ENCODE assay signal across 10 cellular contexts in the genomic region with DNA sequence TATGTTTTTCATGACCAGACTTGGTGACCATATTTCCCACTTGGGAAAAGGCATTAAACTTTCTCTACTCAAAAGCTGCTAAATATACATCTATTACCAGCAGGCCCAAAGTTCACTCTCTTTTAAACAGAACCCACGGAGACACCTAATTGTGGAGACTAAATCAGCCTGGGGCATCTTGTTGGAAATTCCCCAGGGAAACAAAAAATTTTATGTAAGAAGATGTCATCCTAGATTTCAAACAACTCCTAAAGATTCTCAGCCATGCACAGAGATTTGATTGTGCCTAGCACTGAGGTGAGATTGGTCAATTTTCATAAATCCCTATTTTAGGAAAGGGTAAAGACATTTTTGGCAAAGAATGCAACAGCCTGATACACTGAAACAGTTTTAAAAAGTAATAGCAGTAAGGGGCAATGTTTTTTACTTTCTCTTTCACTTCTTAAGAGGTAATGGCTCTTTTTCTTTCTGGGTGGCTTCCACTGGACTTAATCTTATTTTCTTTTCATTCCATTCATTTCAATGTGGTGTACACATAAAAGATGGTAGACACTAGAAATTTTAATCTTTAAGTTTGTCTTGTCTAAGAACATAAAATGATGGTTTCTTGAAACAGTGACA. TPM values are rescaled to one million over a fixed set of nuclear protein-coding genes. Genes with fewer than 3 reads are reported as not detected.
DNase-seq lines count a peak whose midpoint lies in the region; ATAC-seq and TF ChIP-seq lines count a peak whose summit lies in the region.
"Had no signal": no experiment of that assay in that cellular context is flagged by ENCODE, and none has a peak within 500 bp of the region (broad histone marks: within the 10 kb centered on the region; RNA-seq: fewer than 3 reads in every experiment).

No MANE protein-coding gene starts in this region.

- TF ChIP-seq CTCF in glutamatergic neuron (IDR thresholded peaks at IDR 0.05; ENCODE audit: partially characterized antibody, unreplicated experiment) (no peak), foreskin fibroblast (IDR thresholded peaks at IDR 0.05; ENCODE audit: low read depth, low read length) (no peak)

- peaks cover 10% of the 10 kb centered on the region for H3K4me1 ChIP-seq in CD4-positive, alpha-beta memory T cell (ENCODE audit: insufficient read depth, low read length)
- peaks cover 0 to 5% of the 10 kb centered on the region in 2 donors for H3K4me1 ChIP-seq in duodenal mucosa (ENCODE audit: control insufficient read depth in 1 of 2, insufficient read depth in 2 of 2, low read length in 2 of 2)

- H3K27me3 Mint-ChIP-seq in CD4-positive, alpha-beta memory T cell: peaks cover 0 to 1% of the 10 kb centered on the region in 2 donors
- H3K27me3 Mint-ChIP-seq in glutamatergic neuron (ENCODE audit: unreplicated experiment): no peaks in the 10 kb centered on the region

- H3K9me3 ChIP-seq in CD4-positive, alpha-beta memory T cell (ENCODE audit: control insufficient read depth in 1 of 2, low read length in 2 of 2): no peaks in the 10 kb centered on the region
- H3K9me3 ChIP-seq in duodenal mucosa (ENCODE audit: control insufficient read depth in 1 of 2, low read length in 2 of 2): no peaks in the 10 kb centered on the region

- intact Hi-C loops in CD4-positive, alpha-beta memory T cell (cut with micrococcal nuclease): no loop called here
- intact Hi-C loops in cardiac septum (cut with DNase I): no loop called here

- peak in 2 of 5 donors; percentile 6 to 7 for DNase-seq in CD4-positive, alpha-beta memory T cell
- no peak for DNase-seq in glutamatergic neuron
- no peak for DNase-seq in RPMI8226
- DNase-seq in foreskin fibroblast: no peak
- DNase-seq in cardiac septum (ENCODE audit: low spot score): no peak
- DNase-seq: caudate nucleus had no signal

- ATAC-seq in GM19372 (IDR thresholded peaks at IDR 0.05; ENCODE audit: low read depth, unreplicated experiment) (peak; percentile 51), HG03378 (IDR thresholded peaks at IDR 0.05; ENCODE audit: unreplicated experiment) (peak; percentile 60)

- peaks cover 7 to 15% (median 10%) of the 10 kb centered on the region in 4 donors for H3K4me1 Mint-ChIP-seq in CD4-positive, alpha-beta memory T cell
- H3K4me1 Mint-ChIP-seq in glutamatergic neuron (ENCODE audit: low read depth, unreplicated experiment): no peaks in the 10 kb centered on the region

- POLR2A ChIA-PET in CD4-positive, alpha-beta memory T cell (lab: Charles Lee; ENCODE audit: partially characterized antibody): no interaction called here

- H3K27ac ChIP-seq in CD4-positive, alpha-beta memory T cell (ENCODE audit: low read depth, low read length): no peak overlapping the region
- H3K27ac ChIP-seq in duodenal mucosa (ENCODE audit: low read depth, low read length): no peak overlapping the region
- H3K27ac ChIP-seq: VCaP had no signal

- H3K27ac Mint-ChIP-seq in CD4-positive, alpha-beta memory T cell: peak overlapping the region in 6 of 7 donors; percentile 8 to 87 (median 80)
- no peak overlapping the region for H3K27ac Mint-ChIP-seq in glutamatergic neuron (ENCODE audit: unreplicated experiment)

- H3K4me3 ChIP-seq in CD4-positive, alpha-beta memory T cell (ENCODE audit: low read length in 2 of 2): peak overlapping the region in 1 of 2 donors; percentile 15
- H3K4me3 ChIP-seq in duodenal mucosa (ENCODE audit: low read depth in 1 of 2, low read length in 2 of 2): peak overlapping the region; percentile 23
- no peak overlapping the region for H3K4me3 ChIP-seq in foreskin fibroblast (ENCODE audit: low read depth in 1 of 2, low read length in 2 of 2)

- H3K9me3 Mint-ChIP-seq in CD4-positive, alpha-beta memory T cell: no peaks in the 10 kb centered on the region
- no peaks in the 10 kb centered on the region for H3K9me3 Mint-ChIP-seq in glutamatergic neuron (ENCODE audit: unreplicated experiment)

- H3K36me3 Mint-ChIP-seq in CD4-positive, alpha-beta memory T cell: no peaks in the 10 kb centered on the region
- no peaks in the 10 kb centered on the region for H3K36me3 Mint-ChIP-seq in glutamatergic neuron (ENCODE audit: unreplicated experiment)

- CTCF ChIA-PET in CD4-positive, alpha-beta memory T cell (lab: Charles Lee; ENCODE audit: partially characterized antibody): interaction anchor here (1.0 kb wide), 1 partner anchor 1182 kb away, joined by 3 read pairs; no protein-coding TSS in a partner anchor

- peak overlapping the region; percentile 79 to 93 (median 86) for H3K4me3 Mint-ChIP-seq in CD4-positive, alpha-beta memory T cell
- no peak overlapping the region for H3K4me3 Mint-ChIP-seq in glutamatergic neuron (ENCODE audit: unreplicated experiment)

- no peaks in the 10 kb centered on the region for H3K36me3 ChIP-seq in CD4-positive, alpha-beta memory T cell (ENCODE audit: insufficient read depth, low read length)
- no peaks in the 10 kb centered on the region for H3K36me3 ChIP-seq in duodenal mucosa (ENCODE audit: control insufficient read depth in 1 of 2, insufficient read depth in 2 of 2, low read length in 2 of 2)

- no peak overlapping the region for H3K9ac ChIP-seq in duodenal mucosa (ENCODE audit: low read depth in 1 of 2, low read length in 2 of 2)

- H3K27me3 ChIP-seq in CD4-positive, alpha-beta memory T cell (ENCODE audit: insufficient read depth, low read length): no peaks in the 10 kb centered on the region
- H3K27me3 ChIP-seq in duodenal mucosa (ENCODE audit: control insufficient read depth in 1 of 2, insufficient read depth in 2 of 2, low read length in 2 of 2): no peaks in the 10 kb centered on the region

RNA-seq across cellular contexts. Expression of gene OR52N2, which starts 9.6 kb away (rescaled TPM):
- not detected for total RNA-seq in CD4-positive, alpha-beta memory T cell
- not detected for polyA plus RNA-seq in CD4-positive, alpha-beta memory T cell
- total RNA-seq in glutamatergic neuron (ENCODE audit: unreplicated experiment) (not detected), cardiac septum (not detected)

RNA-seq across cellular contexts. Expression of gene OR52E6, which starts 23.3 kb away (rescaled TPM):
- not detected for total RNA-seq in CD4-positive, alpha-beta memory T cell
- not detected for polyA plus RNA-seq in CD4-positive, alpha-beta memory T cell
- total RNA-seq in glutamatergic neuron (ENCODE audit: unreplicated experiment) (not detected), cardiac septum (not detected)

RNA-seq across cellular contexts. Expression of gene OR52N1, which starts 27.3 kb away (rescaled TPM):
- total RNA-seq in CD4-positive, alpha-beta memory T cell: not detected
- not detected for polyA plus RNA-seq in CD4-positive, alpha-beta memory T cell
- total RNA-seq in glutamatergic neuron (ENCODE audit: unreplicated experiment) (not detected), cardiac septum (not detected)

RNA-seq across cellular contexts. Expression of gene OR52N5, which starts 35.2 kb away (rescaled TPM):
- total RNA-seq in CD4-positive, alpha-beta memory T cell: not detected
- polyA plus RNA-seq in CD4-positive, alpha-beta memory T cell: not detected
- total RNA-seq in glutamatergic neuron (ENCODE audit: unreplicated experiment) (not detected), cardiac septum (not detected)

RNA-seq across cellular contexts. Expression of gene OR52E8, which starts 39.1 kb away (rescaled TPM):
- total RNA-seq in CD4-positive, alpha-beta memory T cell: not detected
- polyA plus RNA-seq in CD4-positive, alpha-beta memory T cell: not detected
- not detected for total RNA-seq in glutamatergic neuron (ENCODE audit: unreplicated experiment)
- not detected for total RNA-seq in cardiac septum

Comparison
In these comparisons a context has a peak if more than half of its experiments do, and no peak if none do; other contexts are left out.
1. H3K4me3 ChIP-seq: peak in duodenal mucosa (2 of 2); none in foreskin fibroblast (0 of 2).